Comparison of ENCODE assay signal across 17 cellular contexts in the genomic region with DNA sequence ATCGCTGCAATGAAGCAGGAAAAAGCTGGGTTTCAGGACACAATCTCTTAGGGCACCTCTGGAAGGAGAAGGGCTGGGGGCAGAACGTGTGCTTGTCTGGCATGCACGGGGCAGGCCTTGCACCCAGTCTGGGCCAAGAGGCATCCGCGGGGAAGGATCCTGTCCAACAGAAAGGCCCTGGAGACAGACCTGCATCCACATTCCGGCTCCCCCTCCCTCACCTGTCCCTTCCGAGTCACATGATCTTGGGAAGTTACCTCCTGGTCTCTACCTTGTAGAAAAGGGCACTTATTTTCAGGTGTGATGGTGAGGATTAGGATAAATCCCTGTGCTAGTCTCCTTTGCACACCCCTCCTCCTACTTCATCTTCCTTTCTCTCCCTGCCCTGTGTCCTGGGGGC.
"Had no signal": no experiment of that assay in that cellular context is flagged by ENCODE, and none has a peak within 500 bp of the region (broad histone marks: within the 10 kb centered on the region; RNA-seq: fewer than 3 reads in every experiment).

No MANE protein-coding gene starts in this region.

- H3K27ac ChIP-seq: VCaP had no signal

- H3K36me3 ChIP-seq: tibial artery had no signal

- H3K4me3 ChIP-seq: tibial artery had no signal

- H3K27me3 ChIP-seq: tibial artery had no signal

- ATAC-seq: natural killer cell had no signal

- DNase-seq: activated CD4-positive, alpha-beta T cell treated with anti-CD3 and anti-CD28 coated beads for 1 hour; activated CD8-positive, alpha-beta memory T cell treated with anti-CD3 and anti-CD28 coated beads for 24 hours; activated CD8-positive, alpha-beta memory T cell treated with anti-CD3 and anti-CD28 coated beads, Interleukin-2, amount 50 U/mL, for 48 hours; activated effector memory CD4-positive, alpha-beta T cell treated with anti-CD3 and anti-CD28 coated beads, Interleukin-2, amount 50 U/mL, for 16 hours; activated naive CD4-positive, alpha-beta T cell treated with anti-CD3 and anti-CD28 coated beads, Interleukin-2, amount 50 U/mL, for 16 hours; activated T-cell treated with anti-CD3 and anti-CD28 coated beads, Interleukin-2, amount 50 U/mL, for 48 hours; hypothalamus; kidney glomerular epithelial cell; natural killer cell; stimulated activated CD8-positive, alpha-beta memory T cell treated with anti-CD3 and anti-CD28 coated beads, Interleukin-4, amount 100 ng/mL, for 48 hours; stimulated activated naive CD4-positive, alpha-beta T cell; SW 1271; T-helper 2 cell had no signal

- FAIRE-seq: astrocyte, urothelium cell line had no signal
